ENCODE assay signal across 15 cellular contexts in the genomic region with DNA sequence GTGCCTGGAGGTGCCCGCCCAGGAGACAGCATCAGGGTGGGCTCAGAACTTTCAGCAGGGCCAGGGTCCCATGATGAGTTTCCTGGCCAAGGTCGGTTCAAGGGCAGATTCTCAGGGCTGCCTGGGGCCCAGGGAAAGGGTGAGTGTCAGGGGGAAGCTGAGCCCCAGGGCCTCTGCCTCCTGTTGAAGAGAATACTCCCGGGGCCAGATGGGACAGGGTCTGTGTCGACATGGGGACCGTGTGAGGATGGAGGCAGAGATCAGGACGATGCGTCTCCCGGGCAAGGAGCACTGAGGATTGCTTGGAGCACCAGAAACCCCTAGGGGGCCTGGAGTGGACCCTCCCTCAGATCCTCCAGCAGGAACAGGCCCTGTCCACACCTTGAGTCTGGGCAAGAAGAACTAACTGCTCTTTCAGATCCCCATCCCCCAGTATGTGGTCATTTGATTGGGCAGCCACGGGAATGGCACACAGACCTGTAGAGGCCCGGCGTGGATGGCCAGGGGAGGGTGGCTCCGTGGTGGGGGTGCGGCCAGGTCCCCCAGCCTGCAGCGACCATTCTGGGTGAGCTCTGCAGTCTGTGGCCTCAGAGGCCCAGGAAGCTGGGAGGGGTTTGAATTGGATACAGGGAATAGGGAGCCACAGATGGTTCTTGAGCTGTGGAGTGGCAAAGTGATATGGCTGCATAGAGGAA.
A peak's percentile ranks its signal among the peaks of the same experiment; 100 is the strongest.
DNase-seq lines count a peak whose midpoint lies in the region; ATAC-seq, FAIRE-seq and TF ChIP-seq lines count a peak whose summit lies in the region.
"Had no signal": no experiment of that assay in that cellular context is flagged by ENCODE, and none has a peak within 500 bp of the region (broad histone marks: within the 10 kb centered on the region; RNA-seq: fewer than 3 reads in every experiment).

No MANE protein-coding gene starts in this region.

- TF ChIP-seq POLR2A in A549 (IDR thresholded peaks at IDR 0.05; ENCODE audit: low read length) (no peak), esophagus muscularis mucosa (IDR thresholded peaks at IDR 0.05; ENCODE audit: low read depth) (no peak), prostate gland (IDR thresholded peaks at IDR 0.05) (no peak)

- H3K27ac Mint-ChIP-seq in HFFc6 (no peak overlapping the region), glutamatergic neuron (ENCODE audit: unreplicated experiment) (no peak overlapping the region)

- H3K36me3 Mint-ChIP-seq in HFFc6 (ENCODE audit: low read depth) = peaks cover 4% of the 10 kb centered on the region; the same call in 1 of the 2 replicates
- peaks cover 11% of the 10 kb centered on the region for H3K36me3 Mint-ChIP-seq in glutamatergic neuron (ENCODE audit: unreplicated experiment)

- H3K9me3 ChIP-seq in A549 (no peaks in the 10 kb centered on the region), HEK293 (ENCODE audit: control insufficient read depth, insufficient read depth, low read depth, low read length) (no peaks in the 10 kb centered on the region), esophagus muscularis mucosa (no peaks in the 10 kb centered on the region), prostate gland (no peaks in the 10 kb centered on the region)
- H3K9me3 ChIP-seq: HAP-1 had no signal

- H3K4me3 ChIP-seq in A549 (no peak overlapping the region), HEK293 (ENCODE audit: low read depth, low read length) (no peak overlapping the region), esophagus muscularis mucosa (no peak overlapping the region), prostate gland (no peak overlapping the region)
- H3K4me3 ChIP-seq: HAP-1 had no signal

- H3K36me3 ChIP-seq in HEK293 (ENCODE audit: control insufficient read depth in 2 of 2, insufficient read depth in 1 of 2, low read length in 2 of 2) (no peaks in the 10 kb centered on the region), esophagus muscularis mucosa (no peaks in the 10 kb centered on the region), prostate gland (no peaks in the 10 kb centered on the region)
- H3K36me3 ChIP-seq: HAP-1 had no signal

- H3K27me3 Mint-ChIP-seq in HFFc6 (ENCODE audit: insufficient read depth) = peaks cover 2% of the 10 kb centered on the region; the same call in 1 of the 2 replicates
- H3K27me3 Mint-ChIP-seq in glutamatergic neuron (ENCODE audit: unreplicated experiment) = peaks cover 9% of the 10 kb centered on the region

- peaks cover 0 to 21% (median 0%) of the 10 kb centered on the region in 4 donors for H3K27me3 ChIP-seq in esophagus muscularis mucosa
- H3K27me3 ChIP-seq in prostate gland (replicated peaks; ENCODE audit: insufficient read depth) = no peaks in the 10 kb centered on the region

- intact Hi-C loops in esophagus muscularis mucosa (cut with DNase I) = no loop called here
- intact Hi-C loops in prostate gland (cut with DNase I) = no loop called here

- no peak overlapping the region for H3K27ac ChIP-seq in A549
- no peak overlapping the region for H3K27ac ChIP-seq in HEK293 (ENCODE audit: extremely low read depth, low read depth, low read length)
- H3K27ac ChIP-seq in esophagus muscularis mucosa (replicated peaks in 1 of 4) = no peak overlapping the region
- H3K27ac ChIP-seq in prostate gland = no peak overlapping the region

- POLR2A ChIA-PET in A549 (lab: Yijun Ruan, JAX) (no interaction called here), HEK293 (lab: Yijun Ruan, JAX) (no interaction called here)

- H3K9me3 Mint-ChIP-seq in HFFc6 = peaks cover 60% of the 10 kb centered on the region
- peaks cover 30% of the 10 kb centered on the region for H3K9me3 Mint-ChIP-seq in glutamatergic neuron (ENCODE audit: unreplicated experiment)

- H3K4me3 Mint-ChIP-seq in HFFc6 (no peak overlapping the region), glutamatergic neuron (ENCODE audit: unreplicated experiment) (no peak overlapping the region)

- H3K4me1 ChIP-seq in A549 (no peaks in the 10 kb centered on the region), HEK293 (ENCODE audit: control insufficient read depth, insufficient read depth, low read length) (no peaks in the 10 kb centered on the region), esophagus muscularis mucosa (no peaks in the 10 kb centered on the region), prostate gland (replicated peaks) (no peaks in the 10 kb centered on the region)
- H3K4me1 ChIP-seq: HAP-1 had no signal

- TF ChIP-seq EP300 in A549 (IDR thresholded peaks at IDR 0.05) = no peak
- TF ChIP-seq EP300 in esophagus muscularis mucosa (IDR thresholded peaks at IDR 0.05) = no peak

- no peak for DNase-seq in A549 (ENCODE audit: low read depth in 1 of 2, low spot score in 1 of 2)
- DNase-seq in esophagus muscularis mucosa (ENCODE audit: extremely low spot score) = peak; percentile 53
- DNase-seq in prostate gland (ENCODE audit: low spot score) = peak; percentile 2
- no peak for DNase-seq in HFFc6
- no peak for DNase-seq in glutamatergic neuron
- DNase-seq in midbrain (lab: John Stamatoyannopoulos, UW) = no peak
- DNase-seq: COR-L47; MV-4-11; NCI-H1417; NCI-H1930; NCI-H446; NK-92 treated with Interleukin-12 subunit alpha and Interleukin-12 subunit beta, amount 100 ng/mL, for 24 hours; SHP77 had no signal

- WGBS in A549 (ENCODE audit: missing lambda C conversion rate) = 85% methylated on average over 10 of the region's 14 CpGs
- 91% methylated on average over 8 of the region's 14 CpGs for WGBS in esophagus muscularis mucosa
- 82% methylated on average over 14 of the region's 14 CpGs for WGBS in prostate gland

- no peak for ATAC-seq in A549

- CTCF ChIA-PET in A549 (lab: Yijun Ruan, JAX) (no interaction called here), HEK293 (lab: Yijun Ruan, JAX) (interaction anchor here (0.6 to 1.1 kb wide), 2 partner anchors 35 to 905 kb away, joined by 3 read pairs; no protein-coding TSS in a partner anchor)

- H3K4me1 Mint-ChIP-seq in HFFc6 (ENCODE audit: low read depth) = no peaks in the 10 kb centered on the region
- no peaks in the 10 kb centered on the region for H3K4me1 Mint-ChIP-seq in glutamatergic neuron (ENCODE audit: low read depth, unreplicated experiment)

- no peak overlapping the region for H3K4me2 ChIP-seq in A549

- no peak for TF ChIP-seq CTCF in A549 (IDR thresholded peaks at IDR 0.05)
- no peak for TF ChIP-seq CTCF in HEK293 (tag by site-specific recombination; IDR thresholded peaks at IDR 0.05)
- no peak for TF ChIP-seq CTCF in esophagus muscularis mucosa (IDR thresholded peaks at IDR 0.05)
- no peak for TF ChIP-seq CTCF in prostate gland (IDR thresholded peaks at IDR 0.05)
- no peak for TF ChIP-seq CTCF in HFFc6 (IDR thresholded peaks at IDR 0.05)
- TF ChIP-seq CTCF in glutamatergic neuron (IDR thresholded peaks at IDR 0.05; ENCODE audit: partially characterized antibody, unreplicated experiment) = no peak

- no peak for TF ChIP-seq RAD21 in A549 (conservative IDR thresholded peaks at IDR 0.05 in 1 of 2, IDR thresholded peaks at IDR 0.05 in 1 of 2)

- no peak for FAIRE-seq in A549 (lab: Jason Lieb, UNC)

TF ChIP-seq in A549, 52 proteins besides CTCF, POLR2A, EP300 and RAD21:
- no peak for TF ChIP-seq CEBPB (IDR thresholded peaks at IDR 0.05)
- peak; percentile 16 for TF ChIP-seq ZFP36 (IDR thresholded peaks at IDR 0.05; ENCODE audit: borderline replicate concordance, partially characterized antibody)

TF ChIP-seq in HEK293, 187 proteins besides CTCF, POLR2A, EP300 and RAD21:
- peak; percentile 80 for TF ChIP-seq ZNF16 (tag by site-specific recombination; IDR thresholded peaks at IDR 0.05; ENCODE audit: low read depth)
- no peak for TF ChIP-seq ZBTB21 (tag by site-specific recombination; IDR thresholded peaks at IDR 0.05)
TF ChIP-seq in HEK293: peak in this region for 1.

Comparison
In these comparisons a context has a peak if more than half of its experiments do, and no peak if none do; other contexts are left out.
1. DNase-seq: peak in esophagus muscularis mucosa (single experiment) and prostate gland (single experiment); none in A549 (0 of 2), HFFc6 (single experiment), glutamatergic neuron (single experiment) and midbrain (single experiment).